In genomic region chr17:5958850-5959249, GRCh38 we compare ENCODE assay signal across 23 cellular contexts.
A peak's percentile ranks its signal among the peaks of the same experiment; 100 is the strongest.
DNase-seq lines count a peak whose midpoint lies in the region; TF ChIP-seq lines count a peak whose summit lies in the region.
"Had no signal": no experiment of that assay in that cellular context is flagged by ENCODE, and none has a peak within 500 bp of the region (broad histone marks: within the 10 kb centered on the region; RNA-seq: fewer than 3 reads in every experiment).

No MANE protein-coding gene starts in this region.

- peaks cover 12% of the 10 kb centered on the region for H3F3A ChIP-seq in MM.1S (ENCODE audit: insufficient read depth, low read length)

- H3K4me1 ChIP-seq in MM.1S (ENCODE audit: low read length), result peaks cover 27% of the 10 kb centered on the region
- no peaks in the 10 kb centered on the region for H3K4me1 ChIP-seq in Caco-2
- H3K4me1 ChIP-seq: A549, BE2C had no signal

- intact Hi-C loops in Caco-2 (cut with micrococcal nuclease; ENCODE audit: unreplicated experiment), result no loop called here

- no peak overlapping the region for H3K27ac Mint-ChIP-seq in Caco-2 (ENCODE audit: unreplicated experiment)
- H3K27ac Mint-ChIP-seq: CD14-positive monocyte; CD4-positive, alpha-beta T cell; CD8-positive, alpha-beta memory T cell had no signal

- TF ChIP-seq CTCF in MM.1S (IDR thresholded peaks at IDR 0.05; ENCODE audit: low read length) (no peak), Caco-2 (IDR thresholded peaks at IDR 0.05; ENCODE audit: insufficient read depth in 1 of 2, low read depth in 1 of 2, low read length in 1 of 2, severe bottlenecking in 1 of 2, unreplicated experiment in 1 of 2) (no peak)

- no peaks in the 10 kb centered on the region for H3K9me3 Mint-ChIP-seq in Caco-2 (ENCODE audit: unreplicated experiment)

- no TSS peak for BruUV-seq in Caco-2 (replicated peaks; lab: Mats Ljungman, UMichigan)

- no peaks in the 10 kb centered on the region for H3K9me2 ChIP-seq in MM.1S (replicated peaks; ENCODE audit: insufficient read depth, low read length)

- CTCF ChIA-PET in Caco-2 (lab: Charles Lee), result no interaction called here

- no peak overlapping the region for H3K4me3 ChIP-seq in MM.1S (ENCODE audit: low read length)
- H3K4me3 ChIP-seq in Caco-2 (ENCODE audit: low read depth, low read length), result no peak overlapping the region
- H3K4me3 ChIP-seq: A549; BLaER1 treated with 17β-estradiol and CSF1 and Interleukin-3, amounts not matched to agents 10 nM and 100 nM; GM12878; GM23248 had no signal

- peak; percentile 3 for DNase-seq in Caki2 (ENCODE audit: low read depth)
- peak; percentile 74 for DNase-seq in MM.1S
- DNase-seq in kidney tubule cell (ENCODE audit: low spot score), result peak; percentile 79
- no peak for DNase-seq in Caco-2
- no peak for DNase-seq in stimulated activated CD8-positive, alpha-beta memory T cell treated with anti-CD3 and anti-CD28 coated beads, Interleukin-4, amount 100 ng/mL, for 48 hours
- no peak for DNase-seq in stimulated activated CD4-positive, alpha-beta T cell treated with anti-CD3 and anti-CD28 coated beads, Interleukin-12 subunit alpha, Interleukin-12 subunit beta, amount 100 ng/mL, for 4 hours
- DNase-seq: 8988T; ACHN; AML-193; BE2C; CD4-positive, alpha-beta T cell; CD8-positive, alpha-beta memory T cell; DMS 273 treated with DMSO at 0.1 percent for 48 hours; DMS79; EL; GDM1; GM23248; H7; HCEC 1CT had no signal

- H3K4me2 ChIP-seq in MM.1S (ENCODE audit: low read depth, low read length), result peak overlapping the region; percentile 99; the same call in 1 of the 2 replicates
- H3K4me2 ChIP-seq: A549 had no signal

- in situ Hi-C loops in Caki2 (cut with HindIII; ENCODE audit: low pct_unique_long_range_greater_than_20kb, low sequenced_read_pairs), result no loop called here

- H2AFZ ChIP-seq in MM.1S (ENCODE audit: low read length), result no peak overlapping the region
- H2AFZ ChIP-seq: GM23248 had no signal

- peak overlapping the region; percentile 94; the same call in 1 of the 2 replicates for H3K27ac ChIP-seq in MM.1S (ENCODE audit: low read length)
- H3K27ac ChIP-seq: A549; BLaER1 treated with 17β-estradiol and CSF1 and Interleukin-3, amounts not matched to agents 10 nM and 100 nM; GM23248 had no signal

- H3K79me2 ChIP-seq in MM.1S (ENCODE audit: low read length), result no peaks in the 10 kb centered on the region

- H3K4me1 Mint-ChIP-seq in Caco-2 (ENCODE audit: low read depth, unreplicated experiment), result no peaks in the 10 kb centered on the region
- H3K4me1 Mint-ChIP-seq: CD14-positive monocyte; CD8-positive, alpha-beta memory T cell had no signal

- H3K27me3 Mint-ChIP-seq in Caco-2 (ENCODE audit: insufficient read depth, unreplicated experiment), result peaks cover 7% of the 10 kb centered on the region

- H3K36me3 Mint-ChIP-seq in Caco-2 (ENCODE audit: insufficient read depth, unreplicated experiment), result no peaks in the 10 kb centered on the region
- H3K36me3 Mint-ChIP-seq: CD14-positive monocyte; CD8-positive, alpha-beta memory T cell had no signal

- H3K9me3 ChIP-seq in MM.1S (replicated peaks; ENCODE audit: insufficient read depth, low read length) (no peaks in the 10 kb centered on the region), Caco-2 (no peaks in the 10 kb centered on the region)
- H3K9me3 ChIP-seq: BE2C had no signal

- H4K20me1 ChIP-seq in MM.1S (ENCODE audit: insufficient read depth, low read length), result no peaks in the 10 kb centered on the region
- H4K20me1 ChIP-seq: BLaER1 treated with 17β-estradiol and CSF1 and Interleukin-3, amounts not matched to agents 10 nM and 100 nM had no signal

- no peak overlapping the region for H3K4me3 Mint-ChIP-seq in Caco-2 (ENCODE audit: unreplicated experiment)
- H3K4me3 Mint-ChIP-seq: CD14-positive monocyte; CD4-positive, alpha-beta T cell; CD8-positive, alpha-beta memory T cell had no signal

- POLR2A ChIA-PET in Caco-2 (lab: Charles Lee), result no interaction called here

- no peaks in the 10 kb centered on the region for H3K36me3 ChIP-seq in MM.1S (replicated peaks; ENCODE audit: insufficient read depth, low read length)
- H3K36me3 ChIP-seq in Caco-2 (ENCODE audit: control insufficient read depth, insufficient read depth, low read length), result no peaks in the 10 kb centered on the region
- H3K36me3 ChIP-seq: BE2C; BLaER1 treated with 17β-estradiol and CSF1 and Interleukin-3, amounts not matched to agents 10 nM and 100 nM had no signal

- peak overlapping the region; percentile 64; the same call in 1 of the 2 replicates for H3K9ac ChIP-seq in MM.1S (ENCODE audit: low read length)
- H3K9ac ChIP-seq: BLaER1 treated with 17β-estradiol and CSF1 and Interleukin-3, amounts not matched to agents 10 nM and 100 nM; GM23248 had no signal

- H3K27me3 ChIP-seq in MM.1S (replicated peaks; ENCODE audit: insufficient read depth, low read length) (no peaks in the 10 kb centered on the region), Caco-2 (replicated peaks; ENCODE audit: control insufficient read depth, insufficient read depth, low read length) (no peaks in the 10 kb centered on the region)
- H3K27me3 ChIP-seq: BE2C; BLaER1 treated with 17β-estradiol and CSF1 and Interleukin-3, amounts not matched to agents 10 nM and 100 nM had no signal

Comparison
In these comparisons a context has a peak if more than half of its experiments do, and no peak if none do; other contexts are left out.
1. DNase-seq: peak in Caki2 (single experiment), MM.1S (single experiment) and kidney tubule cell (single experiment); none in Caco-2 (0 of 2), stimulated activated CD8-positive, alpha-beta memory T cell treated with anti-CD3 and anti-CD28 coated beads, Interleukin-4, amount 100 ng/mL, for 48 hours (single experiment) and stimulated activated CD4-positive, alpha-beta T cell treated with anti-CD3 and anti-CD28 coated beads, Interleukin-12 subunit alpha, Interleukin-12 subunit beta, amount 100 ng/mL, for 4 hours (single experiment).